In genomic region chr2:240252191-240252871, GRCh38 we compare ENCODE assay signal across 12 cellular contexts.
DNase-seq lines count a peak whose midpoint lies in the region; ATAC-seq and TF ChIP-seq lines count a peak whose summit lies in the region.
"Had no signal": no experiment of that assay in that cellular context is flagged by ENCODE, and none has a peak within 500 bp of the region (broad histone marks: within the 10 kb centered on the region; RNA-seq: fewer than 3 reads in every experiment).

No MANE protein-coding gene starts in this region.

- H3K27ac Mint-ChIP-seq in natural killer cell treated with Interleukin-12 subunit alpha and Interleukin-12 subunit beta and Interleukin-15 and Interleukin-18, amount 100 ng/mL, for 72 hours = no peak overlapping the region
- H3K27ac Mint-ChIP-seq: effector memory CD8-positive, alpha-beta T cell; natural killer cell had no signal

- no peak overlapping the region for H2AK9ac ChIP-seq in IMR-90 (replicated peaks; ENCODE audit: low read depth, low read length, poor library complexity)

- H2AFZ ChIP-seq in IMR-90 (replicated peaks; ENCODE audit: low read length, poor library complexity) = no peak overlapping the region

- H3K9me3 ChIP-seq in IMR-90 (ENCODE audit: control insufficient read depth, insufficient read depth, low read length) (peaks cover 2% of the 10 kb centered on the region; the same call in 1 of the 2 replicates), mucosa of rectum (ENCODE audit: control insufficient read depth in 2 of 2, low read length in 2 of 2) (no peaks in the 10 kb centered on the region)

- H4K8ac ChIP-seq in IMR-90 (ENCODE audit: low read depth in 2 of 2, low read length in 2 of 2) = peak overlapping the region in 1 of 2 experiments; percentile 96; a peak in 1 of 4 replicates

- ATAC-seq in IMR-90 (ENCODE audit: low read depth) = no peak
- ATAC-seq in natural killer cell treated with Interleukin-12 subunit alpha and Interleukin-12 subunit beta and Interleukin-15 and Interleukin-18, amount 100 ng/mL, for 72 hours = no peak
- ATAC-seq: effector memory CD8-positive, alpha-beta T cell; natural killer cell had no signal

- peak overlapping the region; percentile 55; the same call in 1 of the 2 replicates for H2AK5ac ChIP-seq in IMR-90 (ENCODE audit: low read depth, low read length)

- peak overlapping the region; percentile 47; the same call in 1 of the 2 replicates for H3K14ac ChIP-seq in IMR-90 (replicated peaks; ENCODE audit: low read depth, low read length)

- H3K9ac ChIP-seq in IMR-90 (ENCODE audit: low read depth, low read length) (no peak overlapping the region), mucosa of rectum (ENCODE audit: low read depth in 1 of 2, low read length in 2 of 2) (no peak overlapping the region)

- TF ChIP-seq CTCF in IMR-90 (conservative IDR thresholded peaks at IDR 0.05; ENCODE audit: low read depth, low read length) (no peak), coronary artery (IDR thresholded peaks at IDR 0.05) (no peak)

- H3K27me3 ChIP-seq in IMR-90 (ENCODE audit: control insufficient read depth, insufficient read depth, low read length) (0 out of 2 replicates have a peak, but pooled peaks cover 2% of the 10 kb centered on the region), mucosa of rectum (ENCODE audit: control insufficient read depth in 2 of 2, insufficient read depth in 2 of 2, low read length in 2 of 2) (no peaks in the 10 kb centered on the region)

- DNase-seq in IMR-90 (no peak), coronary artery (ENCODE audit: low spot score) (peak; percentile 73), substantia nigra (lab: John Stamatoyannopoulos, UW) (peak in 1 of 49 donors; percentile 31), T-helper 9 cell (no peak), NCI-H524 treated with DMSO at 0.1 percent for 48 hours (lab: John Stamatoyannopoulos, UW) (no peak), NCI-H1105 treated with DMSO at 0.1 percent for 48 hours (lab: John Stamatoyannopoulos, UW) (no peak)
- DNase-seq in natural killer cell treated with Interleukin-12 subunit alpha and Interleukin-12 subunit beta and Interleukin-15 and Interleukin-18, amount 100 ng/mL, for 72 hours (ENCODE audit: low spot score) = no peak
- DNase-seq: effector memory CD8-positive, alpha-beta T cell; MM.1S; natural killer cell; NCI-H2107 had no signal

- no peak overlapping the region for H3K4me2 ChIP-seq in IMR-90 (ENCODE audit: low read depth, low read length)

- no peak overlapping the region for H2BK5ac ChIP-seq in IMR-90 (ENCODE audit: low read depth, low read length, poor library complexity, severe bottlenecking)

- no peaks in the 10 kb centered on the region for H3K4me1 Mint-ChIP-seq in natural killer cell treated with Interleukin-12 subunit alpha and Interleukin-12 subunit beta and Interleukin-15 and Interleukin-18, amount 100 ng/mL, for 72 hours (ENCODE audit: low read depth in 2 of 2)
- H3K4me1 Mint-ChIP-seq: natural killer cell had no signal

- POLR2A ChIA-PET in IMR-90 (lab: Charles Lee; ENCODE audit: unreplicated experiment) = no interaction called here

- no peak overlapping the region for H3K4me3 Mint-ChIP-seq in natural killer cell treated with Interleukin-12 subunit alpha and Interleukin-12 subunit beta and Interleukin-15 and Interleukin-18, amount 100 ng/mL, for 72 hours
- H3K4me3 Mint-ChIP-seq: effector memory CD8-positive, alpha-beta T cell; natural killer cell had no signal

- in situ Hi-C loops in IMR-90 (cut with MboI; ENCODE audit: low sequenced_read_pairs) = no loop called here

- H2BK15ac ChIP-seq in IMR-90 (ENCODE audit: low read depth, low read length) = 0 out of 3 replicates have a peak overlapping the region, but pooled peaks have one; percentile 11

- peak overlapping the region; percentile 97; the same call in 1 of the 2 replicates for H2BK120ac ChIP-seq in IMR-90 (ENCODE audit: low read depth, low read length)

- no peaks in the 10 kb centered on the region for H3K9me3 Mint-ChIP-seq in natural killer cell treated with Interleukin-12 subunit alpha and Interleukin-12 subunit beta and Interleukin-15 and Interleukin-18, amount 100 ng/mL, for 72 hours
- H3K9me3 Mint-ChIP-seq: effector memory CD8-positive, alpha-beta T cell; natural killer cell had no signal

- no peak overlapping the region for H3K23ac ChIP-seq in IMR-90 (ENCODE audit: low read depth, low read length)

- no peak overlapping the region for H3K18ac ChIP-seq in IMR-90 (ENCODE audit: low read depth, low read length)

- no peak for TF ChIP-seq POLR2A in IMR-90 (IDR thresholded peaks at IDR 0.05; ENCODE audit: low read depth, low read length)

- H3K9me1 ChIP-seq in IMR-90 (ENCODE audit: insufficient read depth, low read length) = peaks cover 10% of the 10 kb centered on the region; the same call in 1 of the 2 replicates

- no peaks in the 10 kb centered on the region for H3K79me1 ChIP-seq in IMR-90 (ENCODE audit: low read depth in 1 of 2, low read length in 2 of 2)

- no peak for TF ChIP-seq RAD21 in IMR-90 (IDR thresholded peaks at IDR 0.05; ENCODE audit: low read length)

- H3K4me1 ChIP-seq in IMR-90 (ENCODE audit: control insufficient read depth, insufficient read depth, low read length) (peaks cover 14% of the 10 kb centered on the region), mucosa of rectum (ENCODE audit: control insufficient read depth in 2 of 2, insufficient read depth in 2 of 2, low read length in 2 of 2) (peaks cover 5 to 12% of the 10 kb centered on the region in 2 donors)

- dilution Hi-C loops in IMR-90 (cut with HindIII; ENCODE audit: low sequenced_read_pairs, unreplicated experiment) = no loop called here

- no peak overlapping the region for H4K91ac ChIP-seq in IMR-90 (ENCODE audit: insufficient read depth, low read depth, low read length)

- H3K4me3 ChIP-seq in IMR-90 (ENCODE audit: insufficient read depth, low read depth, low read length) (no peak overlapping the region), coronary artery (no peak overlapping the region), mucosa of rectum (ENCODE audit: low read length in 2 of 2) (no peak overlapping the region)

- H3K27ac ChIP-seq in IMR-90 (ENCODE audit: insufficient read depth, low read length) (no peak overlapping the region), coronary artery (peak overlapping the region; percentile 84 to 93), mucosa of rectum (ENCODE audit: low read depth in 2 of 2, low read length in 2 of 2) (peak overlapping the region; percentile 39 to 72), substantia nigra (ENCODE audit: low read depth, low read length, poor library complexity, severe bottlenecking) (peak overlapping the region; percentile 97)

- no peaks in the 10 kb centered on the region for H3K36me3 Mint-ChIP-seq in natural killer cell treated with Interleukin-12 subunit alpha and Interleukin-12 subunit beta and Interleukin-15 and Interleukin-18, amount 100 ng/mL, for 72 hours
- H3K36me3 Mint-ChIP-seq: natural killer cell had no signal

- no TSS peak for BruUV-seq in IMR-90 (replicated peaks; lab: Mats Ljungman, UMichigan)

- CTCF ChIA-PET in IMR-90 (lab: Yijun Ruan, JAX) = no interaction called here

- no peaks in the 10 kb centered on the region for H4K20me1 ChIP-seq in IMR-90 (ENCODE audit: insufficient read depth, low read length)

- H3K56ac ChIP-seq in IMR-90 (ENCODE audit: extremely low read depth, insufficient read depth, low read length) = no peak overlapping the region

- peaks cover 0 to 4% of the 10 kb centered on the region in 2 donors for H3K27me3 Mint-ChIP-seq in natural killer cell treated with Interleukin-12 subunit alpha and Interleukin-12 subunit beta and Interleukin-15 and Interleukin-18, amount 100 ng/mL, for 72 hours

- H3K4ac ChIP-seq in IMR-90 (ENCODE audit: low read depth, low read length) = peak overlapping the region; percentile 40; the same call in 1 of the 2 replicates

- intact Hi-C loops in IMR-90 (cut with micrococcal nuclease) = no loop called here

- H2BK20ac ChIP-seq in IMR-90 (ENCODE audit: low read depth, low read length) = peak overlapping the region; percentile 70; the same call in 1 of the 2 replicates

- 95% methylated on average over 12 of the region's 20 CpGs; no CpG with 5 or more reads in 1 of the 2 experiments for whole genome bisulfite sequencing in IMR-90 (ENCODE audit: extremely low coverage in 2 of 2, insufficient read length in 1 of 2), 2 experiments

- H4K5ac ChIP-seq in IMR-90 (ENCODE audit: low read depth, low read length) = no peak overlapping the region

- H3K36me3 ChIP-seq in IMR-90 (ENCODE audit: control insufficient read depth, insufficient read depth, low read length) (no peaks in the 10 kb centered on the region), mucosa of rectum (ENCODE audit: control insufficient read depth in 2 of 2, insufficient read depth in 2 of 2, low read length in 2 of 2) (no peaks in the 10 kb centered on the region)

TF ChIP-seq in IMR-90, 13 proteins besides CTCF, POLR2A, EP300 and RAD21 (continues in another document):
- TF ChIP-seq RFX5 (IDR thresholded peaks at IDR 0.05; ENCODE audit: low read depth, low read length) (no peak), SMC3 (IDR thresholded peaks at IDR 0.05; ENCODE audit: low read depth, low read length) (no peak), ELK1 (IDR thresholded peaks at IDR 0.05; ENCODE audit: borderline replicate concordance, low read depth, low read length) (no peak), FOS (IDR thresholded peaks at IDR 0.05; ENCODE audit: low read depth, low read length) (no peak), RCOR1 (IDR thresholded peaks at IDR 0.05; ENCODE audit: insufficient replicate concordance, low read length) (no peak), USF2 (IDR thresholded peaks at IDR 0.05; ENCODE audit: low read depth, low read length) (no peak), CEBPB (IDR thresholded peaks at IDR 0.05; ENCODE audit: low read depth, low read length) (no peak), BHLHE40 (IDR thresholded peaks at IDR 0.05; ENCODE audit: low read depth, low read length) (no peak), CHD1 (IDR thresholded peaks at IDR 0.05; ENCODE audit: low read depth, low read length) (no peak), MXI1 (IDR thresholded peaks at IDR 0.05; ENCODE audit: borderline replicate concordance, low read depth, low read length) (no peak)
